21 cellular contexts compared by ENCODE assay signal in the genomic region with DNA sequence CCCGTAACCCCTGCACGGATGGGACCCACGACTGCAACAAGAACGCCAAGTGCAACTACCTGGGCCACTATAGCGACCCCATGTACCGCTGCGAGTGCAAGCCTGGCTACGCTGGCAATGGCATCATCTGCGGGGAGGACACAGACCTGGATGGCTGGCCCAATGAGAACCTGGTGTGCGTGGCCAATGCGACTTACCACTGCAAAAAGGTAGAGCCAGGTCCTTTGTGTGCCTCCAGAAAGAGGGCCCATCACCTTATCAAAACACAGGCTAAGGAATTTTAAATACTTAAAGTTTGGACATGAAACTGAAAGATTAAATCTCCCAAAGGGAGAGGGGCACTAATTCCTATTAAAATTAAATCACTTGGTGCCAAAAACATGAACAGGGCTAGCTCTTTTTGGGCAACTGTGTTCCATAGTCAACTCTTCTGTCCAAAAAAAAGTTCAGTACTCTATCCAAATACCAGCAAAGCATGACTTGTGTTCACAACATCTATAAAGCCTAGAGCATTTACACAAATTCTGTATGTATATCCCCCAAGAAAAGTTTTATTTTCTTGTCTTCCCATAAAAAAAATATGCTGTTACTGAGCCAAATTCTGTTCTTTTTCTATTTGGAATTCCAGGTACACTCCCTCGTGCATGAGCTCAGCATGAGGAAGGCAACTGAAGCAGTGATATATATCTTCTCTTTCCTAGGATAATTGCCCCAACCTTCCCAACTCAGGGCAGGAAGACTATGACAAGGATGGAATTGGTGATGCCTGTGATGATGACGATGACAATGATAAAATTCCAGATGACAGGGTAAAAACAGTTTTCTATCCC. TPM values are rescaled to one million over a fixed set of nuclear protein-coding genes. Genes with fewer than 3 reads are reported as not detected.
DNase-seq lines count a peak whose midpoint lies in the region; ATAC-seq and TF ChIP-seq lines count a peak whose summit lies in the region.
"Had no signal": no experiment of that assay in that cellular context is flagged by ENCODE, and none has a peak within 500 bp of the region (broad histone marks: within the 10 kb centered on the region; RNA-seq: fewer than 3 reads in every experiment).

No MANE protein-coding gene starts in this region.

- H3K27ac Mint-ChIP-seq in progenitor cell of endocrine pancreas (peak overlapping the region; percentile 17), T-helper 17 cell (no peak overlapping the region)
- no peak overlapping the region for H3K27ac Mint-ChIP-seq in activated naive CD8-positive, alpha-beta T cell treated with anti-CD3 and anti-CD28 coated beads, Interleukin-2, amount 50 U/mL, for 24 hours
- H3K27ac Mint-ChIP-seq: activated CD4-positive, alpha-beta T cell treated with anti-CD3 and anti-CD28 coated beads, Interleukin-2, amount 10 ng/mL, durations not matched to agents 7 days and 5 days; B cell had no signal

- H3K9me3 Mint-ChIP-seq in progenitor cell of endocrine pancreas (ENCODE audit: low read depth) = no peaks in the 10 kb centered on the region
- H3K9me3 Mint-ChIP-seq in activated naive CD8-positive, alpha-beta T cell treated with anti-CD3 and anti-CD28 coated beads, Interleukin-2, amount 50 U/mL, for 24 hours = no peaks in the 10 kb centered on the region
- H3K9me3 Mint-ChIP-seq: activated CD4-positive, alpha-beta T cell treated with anti-CD3 and anti-CD28 coated beads, Interleukin-2, amount 10 ng/mL, durations not matched to agents 7 days and 5 days had no signal

- H3K36me3 Mint-ChIP-seq in progenitor cell of endocrine pancreas (ENCODE audit: insufficient read depth) = peaks cover 16% of the 10 kb centered on the region
- H3K36me3 Mint-ChIP-seq in activated naive CD8-positive, alpha-beta T cell treated with anti-CD3 and anti-CD28 coated beads, Interleukin-2, amount 50 U/mL, for 24 hours (ENCODE audit: low read depth) = peaks cover 2% of the 10 kb centered on the region
- H3K36me3 Mint-ChIP-seq in T-helper 17 cell (ENCODE audit: low read depth) = peaks cover 6% of the 10 kb centered on the region

- no peak for ATAC-seq in activated naive CD8-positive, alpha-beta T cell treated with anti-CD3 and anti-CD28 coated beads, Interleukin-2, amount 50 U/mL, for 24 hours
- no peak for ATAC-seq in T-helper 17 cell
- ATAC-seq: sciatic nerve had no signal

- POLR2A ChIA-PET in BJ (lab: Charles Lee) (interaction anchor here (0.6 kb wide), 1 partner anchor 306 kb away, joined by 5 read pairs; no protein-coding TSS in a partner anchor), RWPE1 (lab: Yijun Ruan, JAX; ENCODE audit: low non-redundant PET) (no interaction called here)

- H3K4me3 Mint-ChIP-seq in progenitor cell of endocrine pancreas (ENCODE audit: low read depth) (no peak overlapping the region), T-helper 17 cell (no peak overlapping the region)
- H3K4me3 Mint-ChIP-seq in activated naive CD8-positive, alpha-beta T cell treated with anti-CD3 and anti-CD28 coated beads, Interleukin-2, amount 50 U/mL, for 24 hours = no peak overlapping the region
- H3K4me3 Mint-ChIP-seq: activated CD4-positive, alpha-beta T cell treated with anti-CD3 and anti-CD28 coated beads, Interleukin-2, amount 10 ng/mL, durations not matched to agents 7 days and 5 days; B cell had no signal

- H3K4me1 Mint-ChIP-seq in progenitor cell of endocrine pancreas (ENCODE audit: low read depth) (peaks cover 17% of the 10 kb centered on the region), T-helper 17 cell (peaks cover 16% of the 10 kb centered on the region)
- H3K4me1 Mint-ChIP-seq in activated naive CD8-positive, alpha-beta T cell treated with anti-CD3 and anti-CD28 coated beads, Interleukin-2, amount 50 U/mL, for 24 hours = peaks cover 8% of the 10 kb centered on the region
- H3K4me1 Mint-ChIP-seq: B cell had no signal

- H3K27me3 Mint-ChIP-seq in progenitor cell of endocrine pancreas (no peaks in the 10 kb centered on the region), T-helper 17 cell (no peaks in the 10 kb centered on the region)
- no peaks in the 10 kb centered on the region for H3K27me3 Mint-ChIP-seq in activated naive CD8-positive, alpha-beta T cell treated with anti-CD3 and anti-CD28 coated beads, Interleukin-2, amount 50 U/mL, for 24 hours

- no peak overlapping the region; the same call in 1 of the 2 replicates for H3K4me3 ChIP-seq in BJ (ENCODE audit: low read depth, low read length)
- H3K4me3 ChIP-seq: HAP-1 had no signal

- H3K27me3 ChIP-seq in BJ (ENCODE audit: control insufficient read depth, insufficient read depth, low read length) = no peaks in the 10 kb centered on the region

- peaks cover 50% of the 10 kb centered on the region for H3K36me3 ChIP-seq in BJ (ENCODE audit: control insufficient read depth, insufficient read depth, low read length)

- DNase-seq in BJ (ENCODE audit: low read depth) = peak; percentile 12
- no peak for DNase-seq in RWPE1 (ENCODE audit: low spot score)
- DNase-seq in fibroblast of peridontal ligament (ENCODE audit: extremely low read depth) = peak; percentile 65
- DNase-seq in progenitor cell of endocrine pancreas (ENCODE audit: low spot score, unreplicated experiment) = no peak
- no peak for DNase-seq in AG20443 (ENCODE audit: low spot score)
- no peak for DNase-seq in T-helper 2 cell
- no peak for DNase-seq in activated naive CD8-positive, alpha-beta T cell treated with anti-CD3 and anti-CD28 coated beads, Interleukin-2, amount 50 U/mL, for 24 hours
- DNase-seq in T-helper 17 cell = no peak
- DNase-seq: activated CD4-positive, alpha-beta T cell treated with anti-CD3 and anti-CD28 coated beads, Interleukin-2, amount 10 ng/mL, durations not matched to agents 7 days and 5 days; activated naive CD4-positive, alpha-beta T cell; cortex of kidney; GF-D8; hippocampal formation; kidney glomerular epithelial cell; NCI-H526 treated with DMSO at 0.1 percent for 48 hours; occipital lobe; stimulated activated CD4-positive, alpha-beta T cell treated with anti-CD3 and anti-CD28 coated beads, Interleukin-4, amount 100 ng/mL, for 1 hour; substantia nigra had no signal

- TF ChIP-seq CTCF in BJ (IDR thresholded peaks at IDR 0.05; ENCODE audit: insufficient read depth, low read depth, low read length) (no peak), RWPE1 (conservative IDR thresholded peaks at IDR 0.05; ENCODE audit: low read depth) (no peak), progenitor cell of endocrine pancreas (IDR thresholded peaks at IDR 0.05; ENCODE audit: unreplicated experiment) (no peak)

- CTCF ChIA-PET in BJ (lab: Yijun Ruan, JAX) = no interaction called here
- CTCF ChIA-PET in RWPE1 (lab: Yijun Ruan, JAX) = interaction anchor here (0.9 kb wide), 1 partner anchor 10 kb away, joined by 3 read pairs; no protein-coding TSS in a partner anchor

- H3K27ac ChIP-seq in RWPE1 = peak overlapping the region; percentile 70

- H3K9me3 ChIP-seq in T-helper 17 cell (ENCODE audit: control insufficient read depth, low read length, poor library complexity, severe bottlenecking) = no peaks in the 10 kb centered on the region
- H3K9me3 ChIP-seq: HAP-1 had no signal

RNA-seq across cellular contexts. Expression of a gene that starts 9.2 kb away (rescaled TPM):
- polyA plus RNA-seq in BJ (2011; rRNA removed) = 3,704 and 6,610 TPM in 2 replicates
- polyA minus RNA-seq in BJ (2011; rRNA and poly(A)+ RNA removed) = 19,882 and 20,500 TPM in 2 replicates
- total RNA-seq in progenitor cell of endocrine pancreas (22.9 and 34.6 TPM in 2 replicates), T-helper 17 cell (10 to 100 TPM; 13.0 to 99.9 TPM)

Comparison
In these comparisons a context has a peak if more than half of its experiments do, and no peak if none do; other contexts are left out.
1. DNase-seq: peak in BJ (single experiment) and fibroblast of peridontal ligament (single experiment); none in RWPE1 (single experiment), progenitor cell of endocrine pancreas (single experiment), AG20443 (single experiment), T-helper 2 cell (0 of 5), activated naive CD8-positive, alpha-beta T cell treated with anti-CD3 and anti-CD28 coated beads, Interleukin-2, amount 50 U/mL, for 24 hours (single experiment) and T-helper 17 cell (0 of 3).